In genomic region chr14:102568115-102568614, GRCh38 we compare ENCODE assay signal across 9 cellular contexts. TPM values are rescaled to one million over a fixed set of nuclear protein-coding genes. Genes with fewer than 3 reads are reported as not detected.
A peak's percentile ranks its signal among the peaks of the same experiment; 100 is the strongest.
DNase-seq lines count a peak whose midpoint lies in the region; ATAC-seq, FAIRE-seq and TF ChIP-seq lines count a peak whose summit lies in the region.
"Had no signal": no experiment of that assay in that cellular context is flagged by ENCODE, and none has a peak within 500 bp of the region (broad histone marks: within the 10 kb centered on the region; RNA-seq: fewer than 3 reads in every experiment).

No MANE protein-coding gene starts in this region.

- BruUV-seq in endothelial cell of umbilical vein (replicated peaks; lab: Mats Ljungman, UMichigan): no TSS peak

- TF ChIP-seq CTCF in endothelial cell of umbilical vein (IDR thresholded peaks at IDR 0.05; ENCODE audit: extremely low read depth in 1 of 2, insufficient read depth in 1 of 2, low read depth in 1 of 2, low read length in 2 of 2): no peak

- H3K9ac ChIP-seq in endothelial cell of umbilical vein (replicated peaks; ENCODE audit: extremely low read depth, insufficient read depth, low read length): no peak overlapping the region

- POLR2A ChIA-PET in HEK293T (lab: Yijun Ruan, JAX) (no interaction called here), endothelial cell of umbilical vein (lab: Charles Lee) (no interaction called here)

- H3K4me2 ChIP-seq in endothelial cell of umbilical vein (ENCODE audit: insufficient read depth, low read length): no peak overlapping the region

- CTCF ChIA-PET in HEK293T (lab: Yijun Ruan, JAX): interaction anchor here (0.6 kb wide), 1 partner anchor 345 kb away, joined by 7 read pairs; no protein-coding TSS in a partner anchor
- CTCF ChIA-PET in endothelial cell of umbilical vein (lab: Charles Lee): no interaction called here

- H3K4me3 ChIP-seq in endothelial cell of umbilical vein (replicated peaks in 1 of 3; ENCODE audit: insufficient read depth in 1 of 3, low read depth in 1 of 3, low read length in 3 of 3): no peak overlapping the region
- H3K4me3 ChIP-seq: SJSA1 had no signal

- no peak overlapping the region for H3K27ac ChIP-seq in endothelial cell of umbilical vein (ENCODE audit: insufficient read depth, low read depth, low read length)
- H3K27ac ChIP-seq: SJSA1 had no signal

- no peaks in the 10 kb centered on the region for H3K27me3 ChIP-seq in endothelial cell of umbilical vein (ENCODE audit: control insufficient read depth in 2 of 2, insufficient read depth in 2 of 2, low read length in 2 of 2)
- H3K27me3 ChIP-seq: SJSA1 had no signal

- H4K20me1 ChIP-seq in endothelial cell of umbilical vein (replicated peaks; ENCODE audit: control insufficient read depth, extremely low read depth, insufficient read depth, low read length): no peaks in the 10 kb centered on the region

- no peaks in the 10 kb centered on the region for H3K36me3 ChIP-seq in endothelial cell of umbilical vein (ENCODE audit: control insufficient read depth in 2 of 2, extremely low read depth in 1 of 2, insufficient read depth in 2 of 2, low read length in 2 of 2)
- H3K36me3 ChIP-seq: SJSA1 had no signal

- H2AFZ ChIP-seq in endothelial cell of umbilical vein (ENCODE audit: low read depth, low read length): peak overlapping the region; percentile 26

- H3K4me1 ChIP-seq in endothelial cell of umbilical vein (ENCODE audit: control insufficient read depth, extremely low read depth, insufficient read depth, low read length): no peaks in the 10 kb centered on the region
- H3K4me1 ChIP-seq: SJSA1 had no signal

- dilution Hi-C loops in endothelial cell of umbilical vein (cut with MboI; ENCODE audit: extremely low pct_ligation_motif_present, low sequenced_read_pairs): no loop called here

- no peaks in the 10 kb centered on the region for H3K9me1 ChIP-seq in endothelial cell of umbilical vein (replicated peaks; ENCODE audit: control insufficient read depth, extremely low read depth, insufficient read depth, low read length)

- intact Hi-C loops in endothelial cell of umbilical vein (cut with micrococcal nuclease): no loop called here

- no peaks in the 10 kb centered on the region for H3K79me2 ChIP-seq in endothelial cell of umbilical vein (ENCODE audit: control insufficient read depth, insufficient read depth, low read length)

- peak; percentile 81 to 89 for ATAC-seq in activated CD4-positive, CD25-positive, alpha-beta regulatory T cell treated with anti-CD3 and anti-CD28 coated beads, Interleukin-2, amount 50 U/mL, for 24 hours

- H3K9me3 ChIP-seq in endothelial cell of umbilical vein (replicated peaks; ENCODE audit: control insufficient read depth, insufficient read depth, low read length): no peaks in the 10 kb centered on the region
- H3K9me3 ChIP-seq: SJSA1 had no signal

- TF ChIP-seq POLR2A in endothelial cell of umbilical vein (IDR thresholded peaks at IDR 0.05; ENCODE audit: low read depth, low read length): no peak

- DNase-seq in HEK293T (ENCODE audit: extremely low spot score) (peak; percentile 70), endothelial cell of umbilical vein (ENCODE audit: low read depth, low spot score) (no peak), EL (no peak), NCI-H1694 treated with DMSO at 0.1 percent for 48 hours (lab: John Stamatoyannopoulos, UW) (no peak), NCI-H187 treated with DMSO at 0.1 percent for 48 hours (lab: John Stamatoyannopoulos, UW) (no peak), COLO829 (ENCODE audit: low spot score) (no peak)
- DNase-seq in stimulated activated CD4-positive, alpha-beta T cell treated with anti-CD3 and anti-CD28 coated beads, Interleukin-2, amount 100 ng/mL, for 48 hours: peak; percentile 23 to 43

- no peak for FAIRE-seq in endothelial cell of umbilical vein (lab: Jason Lieb, UNC)

TF ChIP-seq in HEK293T, 16 proteins besides CTCF, POLR2A, EP300 and RAD21:
- TF ChIP-seq ZNF384 (IDR thresholded peaks at IDR 0.05) (peak; percentile 53; the same call in 1 of the 2 replicates), HDGF (IDR thresholded peaks at IDR 0.05; ENCODE audit: borderline replicate concordance) (no peak)
TF ChIP-seq in HEK293T: peak in this region for 1.

TF ChIP-seq in endothelial cell of umbilical vein, 7 proteins besides CTCF, POLR2A, EP300 and RAD21:
- TF ChIP-seq MAX (IDR thresholded peaks at IDR 0.05; ENCODE audit: insufficient read depth, insufficient read length): no peak
- no peak for TF ChIP-seq JUN (IDR thresholded peaks at IDR 0.05; ENCODE audit: borderline replicate concordance, insufficient read depth, insufficient read length, low read depth)
- TF ChIP-seq FOS (IDR thresholded peaks at IDR 0.05; ENCODE audit: borderline replicate concordance, insufficient read depth, low read length): no peak
- TF ChIP-seq MYC (IDR thresholded peaks at IDR 0.05; ENCODE audit: low read depth, low read length): no peak
- TF ChIP-seq POLR2AphosphoS5 (IDR thresholded peaks at IDR 0.05; ENCODE audit: insufficient read depth, low read depth, low read length): no peak
- TF ChIP-seq EZH2 (IDR thresholded peaks at IDR 0.05; ENCODE audit: borderline replicate concordance, low read depth, low read length, severe bottlenecking): no peak

RNA-seq across cellular contexts. Expression of gene RCOR1, which starts 24.3 kb away (rescaled TPM):
- 31.8 and 32.2 TPM in 2 replicates for total RNA-seq in endothelial cell of umbilical vein
- 12.9 and 15.6 TPM in 2 replicates for polyA plus RNA-seq in endothelial cell of umbilical vein
- 13.2 and 13.7 TPM in 2 replicates for polyA plus RNA-seq in endothelial cell of umbilical vein (2011; cell fraction: cytosol; rRNA removed)
- 21.3 and 26.5 TPM in 2 replicates for polyA plus RNA-seq in endothelial cell of umbilical vein (2011; cell fraction: nucleus; rRNA removed)
- polyA plus RNA-seq in endothelial cell of umbilical vein (2012): 14.9 and 18.9 TPM in 2 replicates
- 27.1 and 28.8 TPM in 2 replicates for polyA minus RNA-seq in endothelial cell of umbilical vein
- polyA minus RNA-seq in endothelial cell of umbilical vein (2011; cell fraction: cytosol; rRNA and poly(A)+ RNA removed): 18.4 TPM
- polyA minus RNA-seq in endothelial cell of umbilical vein (2011; cell fraction: nucleus; rRNA and poly(A)+ RNA removed): 25.8 and 36.5 TPM in 2 replicates

RNA-seq across cellular contexts. Expression of gene ANKRD9, which starts 58.6 kb away (rescaled TPM):
- total RNA-seq in endothelial cell of umbilical vein: 24.6 and 25.9 TPM in 2 replicates
- 21.0 and 27.5 TPM in 2 replicates for polyA plus RNA-seq in endothelial cell of umbilical vein
- polyA plus RNA-seq in endothelial cell of umbilical vein (2011; cell fraction: cytosol; rRNA removed): 5.7 and 11.8 TPM in 2 replicates
- 21.4 and 27.4 TPM in 2 replicates for polyA plus RNA-seq in endothelial cell of umbilical vein (2011; cell fraction: nucleus; rRNA removed)
- polyA plus RNA-seq in endothelial cell of umbilical vein (2012): 5.1 and 12.3 TPM in 2 replicates
- 5.9 and 6.0 TPM in 2 replicates for polyA minus RNA-seq in endothelial cell of umbilical vein
- polyA minus RNA-seq in endothelial cell of umbilical vein (2011; cell fraction: cytosol; rRNA and poly(A)+ RNA removed): 22.3 TPM
- 3.6 and 3.8 TPM in 2 replicates for polyA minus RNA-seq in endothelial cell of umbilical vein (2011; cell fraction: nucleus; rRNA and poly(A)+ RNA removed)

Comparison
In these comparisons a context has a peak if more than half of its experiments do, and no peak if none do; other contexts are left out.
1. DNase-seq: peak in HEK293T (single experiment) and stimulated activated CD4-positive, alpha-beta T cell treated with anti-CD3 and anti-CD28 coated beads, Interleukin-2, amount 100 ng/mL, for 48 hours (2 of 2); none in endothelial cell of umbilical vein (single experiment), EL (single experiment), NCI-H1694 treated with DMSO at 0.1 percent for 48 hours (single experiment), NCI-H187 treated with DMSO at 0.1 percent for 48 hours (single experiment) and COLO829 (single experiment).